ENCODE assay signal across 15 cellular contexts in genomic region chr16:84199861-84200260, GRCh38. TPM values are rescaled to one million over a fixed set of nuclear protein-coding genes. Genes with fewer than 3 reads are reported as not detected.
DNase-seq lines count a peak whose midpoint lies in the region; ATAC-seq, FAIRE-seq and TF ChIP-seq lines count a peak whose summit lies in the region.
"Had no signal": no experiment of that assay in that cellular context is flagged by ENCODE, and none has a peak within 500 bp of the region (broad histone marks: within the 10 kb centered on the region; RNA-seq: fewer than 3 reads in every experiment).

No MANE protein-coding gene starts in this region.

- FAIRE-seq in bronchial epithelial cell (lab: Jason Lieb, UNC) (peak; percentile 58), H54 (lab: Jason Lieb, UNC) (no peak), GM12891 (lab: Jason Lieb, UNC) (no peak)
- FAIRE-seq: endometrium had no signal

- no peaks in the 10 kb centered on the region for H3K4me1 ChIP-seq in right atrium auricular region

- TF ChIP-seq POLR2A in H54 (IDR thresholded peaks at IDR 0.05; ENCODE audit: low read depth, low read length) (no peak), GM12891 (IDR thresholded peaks at IDR 0.05; ENCODE audit: low read depth, low read length) (no peak)

- no peak for ATAC-seq in GM21737 (IDR thresholded peaks at IDR 0.05; ENCODE audit: unreplicated experiment)
- no peak for ATAC-seq in activated CD4-positive, CD25-positive, alpha-beta regulatory T cell treated with anti-CD3 and anti-CD28 coated beads, Interleukin-2, amount 50 U/mL, for 24 hours

- H3K27ac ChIP-seq in right atrium auricular region (no peak overlapping the region), substantia nigra (ENCODE audit: low read depth, low read length, poor library complexity, severe bottlenecking) (peak overlapping the region; percentile 79)

- H3K36me3 ChIP-seq in bronchial epithelial cell (ENCODE audit: control insufficient read depth, insufficient read depth, low read length) (no peaks in the 10 kb centered on the region), right atrium auricular region (no peaks in the 10 kb centered on the region)

- DNase-seq in NOMO-1 (lab: John Stamatoyannopoulos, UW; ENCODE audit: unreplicated experiment in 2 of 2) (peak; percentile 57 to 91), bronchial epithelial cell (ENCODE audit: low read depth) (no peak), right atrium auricular region (ENCODE audit: low spot score) (peak; percentile 71), substantia nigra (lab: John Stamatoyannopoulos, UW) (peak in 34 of 49 donors; percentile 10 to 82 (median 39)), H54 (ENCODE audit: insufficient read length, low spot score) (no peak), GM12891 (ENCODE audit: insufficient read length, low spot score) (no peak)
- DNase-seq: activated B cell treated with CpG ODN at 0.5 μM for 24 hours, NCI-H1105 treated with DMSO at 0.1 percent for 48 hours, NCI-H524 treated with DMSO at 0.1 percent for 48 hours, SHP77 treated with DMSO at 0.1 percent for 48 hours had no signal

- no peaks in the 10 kb centered on the region for H3K9me3 ChIP-seq in right atrium auricular region

- TF ChIP-seq CTCF in bronchial epithelial cell (IDR thresholded peaks at IDR 0.05; ENCODE audit: insufficient read depth, low read length, severe bottlenecking) (no peak), right atrium auricular region (IDR thresholded peaks at IDR 0.05) (no peak)

- H3K4me3 ChIP-seq in bronchial epithelial cell (ENCODE audit: low read depth, low read length) (no peak overlapping the region), right atrium auricular region (no peak overlapping the region)

- H3K27me3 ChIP-seq in bronchial epithelial cell (ENCODE audit: control insufficient read depth, insufficient read depth, low read length) (no peaks in the 10 kb centered on the region), right atrium auricular region (no peaks in the 10 kb centered on the region)

TF ChIP-seq in GM12891, 5 proteins besides CTCF, POLR2A, EP300 and RAD21:
- TF ChIP-seq POU2F2 (IDR thresholded peaks at IDR 0.05; ENCODE audit: low read depth, low read length) (no peak), POLR2AphosphoS5 (IDR thresholded peaks at IDR 0.05; ENCODE audit: low read depth, low read length) (no peak), SPI1 (IDR thresholded peaks at IDR 0.05; ENCODE audit: low read depth, low read length) (no peak), PAX5 (IDR thresholded peaks at IDR 0.05; ENCODE audit: insufficient read depth, low read length, severe bottlenecking) (no peak), TAF1 (IDR thresholded peaks at IDR 0.05; ENCODE audit: low read depth, low read length) (no peak)

RNA-seq across cellular contexts. Expression of gene ADAD2, which starts 8.9 kb away (rescaled TPM):
- total RNA-seq in bronchial epithelial cell = not detected in 2 replicates
- under 1 TPM in 1 of 2 donors, not detected in 1; 0.19 TPM for total RNA-seq in right atrium auricular region
- 0.50 TPM for polyA plus RNA-seq in GM12891 (2012; ENCODE audit: low read depth, missing spikeins)
- total RNA-seq: activated B cell treated with CpG ODN at 0.5 μM for 24 hours, HT-29 had no signal

RNA-seq across cellular contexts. Expression of gene TAF1C, which starts 13.0 kb away (rescaled TPM):
- total RNA-seq in bronchial epithelial cell = 7.3 and 7.9 TPM in 2 replicates
- 10 to 100 TPM; 16.2 to 18.4 TPM for total RNA-seq in right atrium auricular region
- polyA plus RNA-seq in GM12891 (2012; ENCODE audit: low read depth, missing spikeins) = 20.8 TPM

RNA-seq across cellular contexts. Expression of gene KCNG4, which starts 40.0 kb away (rescaled TPM):
- not detected in 2 replicates for total RNA-seq in bronchial epithelial cell
- not detected for total RNA-seq in right atrium auricular region
- polyA plus RNA-seq in GM12891 (2012; ENCODE audit: low read depth, missing spikeins) = not detected
- total RNA-seq: activated B cell treated with CpG ODN at 0.5 μM for 24 hours, aorta, HT-29 had no signal

RNA-seq across cellular contexts. Expression of gene DNAAF1, which starts 54.8 kb away (rescaled TPM):
- total RNA-seq in bronchial epithelial cell (not detected in 2 replicates), right atrium auricular region (1 to 10 TPM in 1 of 2 donors, not detected in 1; 1.8 TPM)
- 0.14 TPM for polyA plus RNA-seq in GM12891 (2012; ENCODE audit: low read depth, missing spikeins)
- total RNA-seq: activated B cell treated with CpG ODN at 0.5 μM for 24 hours had no signal

RNA-seq across cellular contexts. Expression of gene HSDL1, which starts 54.9 kb away (rescaled TPM):
- total RNA-seq in bronchial epithelial cell (25.9 and 36.3 TPM in 2 replicates), right atrium auricular region (10 to 100 TPM; 14.6 to 15.4 TPM)
- 3.9 TPM for polyA plus RNA-seq in GM12891 (2012; ENCODE audit: low read depth, missing spikeins)

Comparison
In these comparisons a context has a peak if more than half of its experiments do, and no peak if none do; other contexts are left out.
1. DNase-seq: peak in NOMO-1 (2 of 2), right atrium auricular region (single experiment) and substantia nigra (34 of 49); none in bronchial epithelial cell (single experiment), H54 (single experiment) and GM12891 (single experiment).